Comparison of ENCODE assay signal across 8 cellular contexts in the genomic region with DNA sequence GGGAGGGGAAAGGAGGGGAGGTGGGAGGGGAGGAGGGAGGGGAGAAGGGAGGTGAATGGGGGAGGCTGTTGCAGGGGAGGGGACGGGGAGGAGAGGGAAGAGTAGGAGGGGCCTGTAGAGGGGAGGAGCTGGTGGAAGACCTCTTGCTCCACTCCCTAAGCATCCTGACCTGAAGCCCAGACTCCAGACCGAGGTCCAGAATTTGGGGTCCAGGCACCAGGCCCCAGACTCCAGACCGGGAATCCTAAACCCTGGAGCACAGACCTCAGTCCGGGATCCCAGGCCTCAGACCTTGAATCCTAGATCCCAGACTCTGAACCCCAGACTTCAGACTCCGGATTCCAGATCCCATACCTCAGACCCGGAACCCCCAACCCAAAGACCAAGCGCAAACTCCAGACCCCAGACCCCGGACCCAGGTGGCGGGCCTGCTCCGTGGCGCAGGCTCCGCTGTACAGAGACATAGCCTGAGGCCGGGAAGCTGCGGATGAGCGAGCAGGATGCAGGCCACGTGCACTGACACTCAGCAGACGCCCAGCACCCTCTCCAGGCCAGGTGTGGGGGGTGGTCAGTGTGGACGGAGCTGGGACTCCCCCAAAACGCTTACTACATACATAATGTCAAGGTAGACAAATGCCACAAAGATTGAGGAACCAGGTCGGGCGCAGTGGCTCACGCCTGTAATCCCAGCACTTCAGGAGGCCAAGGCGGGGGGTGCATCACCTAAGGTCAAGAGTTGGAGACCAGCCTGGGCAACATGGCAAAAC. TPM values are rescaled to one million over a fixed set of nuclear protein-coding genes. Genes with fewer than 3 reads are reported as not detected.
A peak's percentile ranks its signal among the peaks of the same experiment; 100 is the strongest.
DNase-seq lines count a peak whose midpoint lies in the region; ATAC-seq and TF ChIP-seq lines count a peak whose summit lies in the region.

No MANE protein-coding gene starts in this region.

- 54 to 65% (median 62%) methylated on average over 11 to 23 of the region's 23 CpGs for WGBS in adrenal gland, 4 donors

- H3K36me3 ChIP-seq in adrenal gland (replicated peaks in 1 of 2): no peaks in the 10 kb centered on the region

- no peaks in the 10 kb centered on the region for H3K9me3 ChIP-seq in adrenal gland (replicated peaks in 1 of 3)

- no peaks in the 10 kb centered on the region for H3K27me3 ChIP-seq in adrenal gland

- peaks cover 7 to 13% of the 10 kb centered on the region in 2 donors for H3K4me1 ChIP-seq in adrenal gland (replicated peaks in 1 of 2)

- no peak for TF ChIP-seq POLR2A in adrenal gland (IDR thresholded peaks at IDR 0.05)

- H3K4me3 ChIP-seq in adrenal gland: no peak overlapping the region

- H3K27ac ChIP-seq in adrenal gland: peak overlapping the region in 2 of 5 donors; percentile 47 to 58

- ATAC-seq in GM19455 (IDR thresholded peaks at IDR 0.05; ENCODE audit: unreplicated experiment): no peak
- no peak for ATAC-seq in GM18907 (IDR thresholded peaks at IDR 0.05; ENCODE audit: unreplicated experiment)

- intact Hi-C loops in adrenal gland (cut with DNase I) (no loop called here), cardiac septum (cut with DNase I) (loop anchor here (5.0 kb wide), 1 partner anchor 89 kb away; no protein-coding TSS in a partner anchor), posterior cingulate gyrus (cut with DNase I) (no loop called here)

- DNase-seq in DMS53 (lab: John Stamatoyannopoulos, UW) (peak; percentile 81), LHCN-M2 (ENCODE audit: low read depth) (peak; percentile 74), RPMI8226 (peak; percentile 82), adrenal gland (peak; percentile 82 to 95 (median 88)), cardiac septum (ENCODE audit: low spot score) (peak; percentile 84), posterior cingulate gyrus (peak in 7 of 10 donors; percentile 45 to 92 (median 58))

- no peak for TF ChIP-seq CTCF in adrenal gland (IDR thresholded peaks at IDR 0.05)

RNA-seq across cellular contexts. Expression of gene BTBD2, which starts 0.7 kb away (rescaled TPM):
- total RNA-seq in LHCN-M2 (2014; rRNA removed) (69.4 and 76.1 TPM in 2 replicates), adrenal gland (100 to 1,000 TPM in 1 of 8 donors, 10 to 100 TPM in 7; 55.0 to 122 (median 82.4) TPM), cardiac septum (60.5 TPM)
- 66.7 TPM for polyA plus RNA-seq in LHCN-M2 (2012)
- polyA plus RNA-seq in adrenal gland: 10 to 100 TPM; 11.8 to 87.5 (median 57.7) TPM

RNA-seq across cellular contexts. Expression of gene MKNK2, which starts 34.8 kb away (rescaled TPM):
- 44.0 and 49.5 TPM in 2 replicates for total RNA-seq in LHCN-M2 (2014; rRNA removed)
- polyA plus RNA-seq in LHCN-M2 (2012): 22.1 TPM
- 100 to 1,000 TPM; 106 to 440 (median 171) TPM for total RNA-seq in adrenal gland
- polyA plus RNA-seq in adrenal gland: 100 to 1,000 TPM in 2 of 3 donors, 10 to 100 TPM in 1; 30.4 to 238 (median 140) TPM
- 122 TPM for total RNA-seq in cardiac septum
